In genomic region chr2:218733615-218734021, GRCh38 we compare ENCODE assay signal across 9 cellular contexts.
DNase-seq lines count a peak whose midpoint lies in the region; FAIRE-seq and TF ChIP-seq lines count a peak whose summit lies in the region.
"Had no signal": no experiment of that assay in that cellular context is flagged by ENCODE, and none has a peak within 500 bp of the region (broad histone marks: within the 10 kb centered on the region; RNA-seq: fewer than 3 reads in every experiment).

No MANE protein-coding gene starts in this region.

- H3K4me3 ChIP-seq in fibroblast of mammary gland (ENCODE audit: control insufficient read depth, low read depth, low read length): no peak overlapping the region
- no peak overlapping the region for H3K4me3 ChIP-seq in skin epidermis

- peak overlapping the region in 18 of 21 experiments; percentile 3 to 88 (median 62) for H3K27ac ChIP-seq in skin epidermis

- peak; percentile 34 for DNase-seq in stimulated activated CD4-positive, alpha-beta T cell treated with anti-CD3 and anti-CD28 coated beads, Interleukin-15, amount 100 ng/mL, for 24 hours
- DNase-seq in stimulated activated CD4-positive, alpha-beta T cell treated with anti-CD3 and anti-CD28 coated beads, Interleukin-4, amount 100 ng/mL, for 1 hour: no peak
- DNase-seq in RCC 7860 (ENCODE audit: low spot score): peak; percentile 76
- peak; percentile 91 for DNase-seq in fibroblast of mammary gland (ENCODE audit: low read depth)
- DNase-seq in effector CD8-positive, alpha-beta T cell (lab: John Stamatoyannopoulos, UW): no peak
- DNase-seq in NCI-H1930 (lab: John Stamatoyannopoulos, UW): no peak
- no peak for DNase-seq in HUDEP-2 (lab: John Stamatoyannopoulos, UW; ENCODE audit: unreplicated experiment in 76 of 76)

- no peak for TF ChIP-seq CTCF in fibroblast of mammary gland (conservative IDR thresholded peaks at IDR 0.05; ENCODE audit: control insufficient read depth, insufficient read depth, low read depth, low read length)

- peak; percentile 30 for FAIRE-seq in RCC 7860 (lab: Jason Lieb, UNC)
- FAIRE-seq: G401.6 had no signal

Comparison
In these comparisons a context has a peak if more than half of its experiments do, and no peak if none do; other contexts are left out.
1. DNase-seq: peak in stimulated activated CD4-positive, alpha-beta T cell treated with anti-CD3 and anti-CD28 coated beads, Interleukin-15, amount 100 ng/mL, for 24 hours (single experiment), RCC 7860 (single experiment) and fibroblast of mammary gland (single experiment); none in stimulated activated CD4-positive, alpha-beta T cell treated with anti-CD3 and anti-CD28 coated beads, Interleukin-4, amount 100 ng/mL, for 1 hour (single experiment), effector CD8-positive, alpha-beta T cell (single experiment), NCI-H1930 (0 of 2) and HUDEP-2 (0 of 76).